1 cellular context compared by ENCODE assay signal in the genomic region with DNA sequence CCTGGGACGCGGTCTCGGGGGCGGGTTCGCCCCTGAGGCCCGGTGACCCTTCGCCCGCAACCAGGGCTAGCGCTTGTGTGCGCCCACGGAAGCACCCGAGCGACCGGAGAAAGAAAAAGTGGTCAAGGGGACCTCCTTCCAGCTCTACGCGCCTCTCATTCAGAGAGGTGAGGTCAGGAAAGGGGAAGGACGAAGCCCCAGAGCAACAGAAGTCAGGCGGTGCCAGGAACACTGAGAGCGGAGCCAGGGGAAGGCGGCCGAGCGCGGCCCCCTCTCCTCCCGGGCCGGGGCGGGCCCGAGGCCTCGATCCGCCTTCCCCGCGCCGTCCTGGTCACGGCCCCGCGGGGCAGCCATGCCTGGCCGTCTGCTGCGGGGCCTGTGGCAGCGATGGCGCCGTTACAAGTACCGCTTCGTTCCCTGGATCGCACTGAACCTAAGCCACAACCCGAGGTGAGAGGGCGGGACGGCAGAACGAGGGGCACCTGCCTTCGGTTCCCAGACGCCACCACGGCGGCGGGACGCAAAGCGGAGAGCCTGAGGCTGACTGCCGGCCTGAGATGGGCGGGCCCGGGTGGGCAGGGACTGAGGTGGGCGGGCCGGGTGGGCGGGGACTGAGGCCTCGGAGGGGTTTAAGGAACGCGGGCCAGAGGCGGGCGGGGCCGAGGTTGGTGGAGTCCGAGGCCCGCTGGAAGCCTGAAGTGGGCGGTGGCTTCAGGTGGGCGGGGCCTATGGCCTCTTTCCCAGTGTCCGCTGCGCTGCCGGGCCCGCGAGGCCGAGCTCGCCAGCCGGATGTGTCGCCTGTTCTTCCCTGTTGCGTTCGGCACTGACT.
A peak's percentile ranks its signal among the peaks of the same experiment; 100 is the strongest.
TF ChIP-seq lines count a peak whose summit lies in the region.

A gene with protein sequence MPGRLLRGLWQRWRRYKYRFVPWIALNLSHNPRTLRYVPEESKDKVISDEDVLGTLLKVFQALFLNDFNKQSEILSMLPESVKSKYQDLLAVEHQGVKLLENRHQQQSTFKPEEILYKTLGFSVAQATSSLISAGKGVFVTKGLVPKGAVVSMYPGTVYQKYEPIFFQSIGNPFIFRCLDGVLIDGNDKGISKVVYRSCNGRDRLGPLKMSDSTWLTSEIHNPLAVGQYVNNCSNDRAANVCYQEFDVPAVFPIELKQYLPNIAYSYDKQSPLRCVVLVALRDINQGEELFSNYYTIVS (plus strand): TSS at position 303 of the 829 bp plus-strand sequence. CDS start 50 bp downstream, at position 353.

TF ChIP-seq in HepG2, 621 proteins besides CTCF, POLR2A, EP300 and RAD21 (continued from another document and continues in another):
- TF ChIP-seq, protein P1, sequence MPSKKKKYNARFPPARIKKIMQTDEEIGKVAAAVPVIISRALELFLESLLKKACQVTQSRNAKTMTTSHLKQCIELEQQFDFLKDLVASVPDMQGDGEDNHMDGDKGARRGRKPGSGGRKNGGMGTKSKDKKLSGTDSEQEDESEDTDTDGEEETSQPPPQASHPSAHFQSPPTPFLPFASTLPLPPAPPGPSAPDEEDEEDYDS (CRISPR knock-in tag; IDR thresholded peaks at IDR 0.05), result peak; percentile 75
- TF ChIP-seq ZNF569 (CRISPR knock-in tag; IDR thresholded peaks at IDR 0.05; ENCODE audit: borderline replicate concordance) (no peak), NR3C1 (CRISPR knock-in tag; IDR thresholded peaks at IDR 0.05) (no peak), TBL1XR1 (IDR thresholded peaks at IDR 0.05; ENCODE audit: borderline replicate concordance, low read length, partially characterized antibody) (no peak), ZSCAN21 (CRISPR knock-in tag; IDR thresholded peaks at IDR 0.05; ENCODE audit: borderline replicate concordance) (peak; percentile 55; the same call in 1 of the 2 replicates), FOXK2 (IDR thresholded peaks at IDR 0.05) (no peak), TBX3 (IDR thresholded peaks at IDR 0.05; ENCODE audit: borderline replicate concordance) (no peak), ZNF644 (CRISPR knock-in tag; IDR thresholded peaks at IDR 0.05; ENCODE audit: low read depth) (no peak), NFYC (CRISPR knock-in tag; IDR thresholded peaks at IDR 0.05) (no peak; the same call in 1 of the 2 replicates), FOXM1 (CRISPR knock-in tag; IDR thresholded peaks at IDR 0.05) (no peak), ZNF552 (CRISPR knock-in tag; IDR thresholded peaks at IDR 0.05; ENCODE audit: borderline replicate concordance) (0 out of 2 replicates have a peak, but pooled peaks have one; percentile 52), ZNF543 (CRISPR knock-in tag; IDR thresholded peaks at IDR 0.05) (no peak; the same call in 1 of the 2 replicates), BORCS8-MEF2B (CRISPR knock-in tag; IDR thresholded peaks at IDR 0.05) (peak; percentile 9; the same call in 1 of the 2 replicates), ZFP62 (CRISPR knock-in tag; IDR thresholded peaks at IDR 0.05) (no peak), KLF6 (CRISPR knock-in tag; IDR thresholded peaks at IDR 0.05) (peak; percentile 62), SALL1 (CRISPR knock-in tag; IDR thresholded peaks at IDR 0.05) (peak; percentile 50), RELA (CRISPR knock-in tag; IDR thresholded peaks at IDR 0.05) (no peak), TAF1 (CRISPR knock-in tag; IDR thresholded peaks at IDR 0.05) (peak; percentile 84), PCBP2 (optimal IDR thresholded peaks at IDR 0.05; ENCODE audit: low read depth, low read length, poor library complexity, severe bottlenecking) (no peak), ZFY (CRISPR knock-in tag; IDR thresholded peaks at IDR 0.05) (peak; percentile 95), THAP11 (CRISPR knock-in tag; IDR thresholded peaks at IDR 0.05) (peak; percentile 49), HNRNPL (IDR thresholded peaks at IDR 0.05; ENCODE audit: low read depth, low read length) (0 out of 2 replicates have a peak, but pooled peaks have one; percentile 23), MAFG (CRISPR knock-in tag; IDR thresholded peaks at IDR 0.05) (no peak), GFI1 (CRISPR knock-in tag; IDR thresholded peaks at IDR 0.05; ENCODE audit: borderline replicate concordance) (peak; percentile 6; the same call in 1 of the 2 replicates), NFIB (CRISPR knock-in tag; IDR thresholded peaks at IDR 0.05; ENCODE audit: borderline replicate concordance) (no peak), NFYB (CRISPR knock-in tag; IDR thresholded peaks at IDR 0.05) (no peak; the same call in 1 of the 2 replicates), MAZ (IDR thresholded peaks at IDR 0.05; ENCODE audit: borderline replicate concordance, low read depth, low read length) (no peak; the same call in none of the 2 replicates), MAZ (CRISPR knock-in tag; IDR thresholded peaks at IDR 0.05; ENCODE audit: low read depth) (no peak; the same call in none of the 2 replicates)
- TF ChIP-seq, protein P2, sequence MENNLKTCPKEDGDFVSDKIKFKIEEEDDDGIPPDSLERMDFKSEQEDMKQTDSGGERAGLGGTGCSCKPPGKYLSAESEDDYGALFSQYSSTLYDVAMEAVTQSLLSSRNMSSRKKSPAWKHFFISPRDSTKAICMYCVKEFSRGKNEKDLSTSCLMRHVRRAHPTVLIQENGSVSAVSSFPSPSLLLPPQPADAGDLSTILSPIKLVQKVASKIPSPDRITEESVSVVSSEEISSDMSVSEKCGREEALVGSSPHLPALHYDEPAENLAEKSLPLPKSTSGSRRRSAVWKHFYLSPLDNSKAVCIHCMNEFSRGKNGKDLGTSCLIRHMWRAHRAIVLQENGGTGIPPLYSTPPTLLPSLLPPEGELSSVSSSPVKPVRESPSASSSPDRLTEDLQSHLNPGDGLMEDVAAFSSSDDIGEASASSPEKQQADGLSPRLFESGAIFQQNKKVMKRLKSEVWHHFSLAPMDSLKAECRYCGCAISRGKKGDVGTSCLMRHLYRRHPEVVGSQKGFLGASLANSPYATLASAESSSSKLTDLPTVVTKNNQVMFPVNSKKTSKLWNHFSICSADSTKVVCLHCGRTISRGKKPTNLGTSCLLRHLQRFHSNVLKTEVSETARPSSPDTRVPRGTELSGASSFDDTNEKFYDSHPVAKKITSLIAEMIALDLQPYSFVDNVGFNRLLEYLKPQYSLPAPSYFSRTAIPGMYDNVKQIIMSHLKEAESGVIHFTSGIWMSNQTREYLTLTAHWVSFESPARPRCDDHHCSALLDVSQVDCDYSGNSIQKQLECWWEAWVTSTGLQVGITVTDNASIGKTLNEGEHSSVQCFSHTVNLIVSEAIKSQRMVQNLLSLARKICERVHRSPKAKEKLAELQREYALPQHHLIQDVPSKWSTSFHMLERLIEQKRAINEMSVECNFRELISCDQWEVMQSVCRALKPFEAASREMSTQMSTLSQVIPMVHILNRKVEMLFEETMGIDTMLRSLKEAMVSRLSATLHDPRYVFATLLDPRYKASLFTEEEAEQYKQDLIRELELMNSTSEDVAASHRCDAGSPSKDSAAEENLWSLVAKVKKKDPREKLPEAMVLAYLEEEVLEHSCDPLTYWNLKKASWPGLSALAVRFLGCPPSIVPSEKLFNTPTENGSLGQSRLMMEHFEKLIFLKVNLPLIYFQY (CRISPR knock-in tag; IDR thresholded peaks at IDR 0.05; ENCODE audit: borderline replicate concordance), result peak; percentile 82
- TF ChIP-seq, protein P3, sequence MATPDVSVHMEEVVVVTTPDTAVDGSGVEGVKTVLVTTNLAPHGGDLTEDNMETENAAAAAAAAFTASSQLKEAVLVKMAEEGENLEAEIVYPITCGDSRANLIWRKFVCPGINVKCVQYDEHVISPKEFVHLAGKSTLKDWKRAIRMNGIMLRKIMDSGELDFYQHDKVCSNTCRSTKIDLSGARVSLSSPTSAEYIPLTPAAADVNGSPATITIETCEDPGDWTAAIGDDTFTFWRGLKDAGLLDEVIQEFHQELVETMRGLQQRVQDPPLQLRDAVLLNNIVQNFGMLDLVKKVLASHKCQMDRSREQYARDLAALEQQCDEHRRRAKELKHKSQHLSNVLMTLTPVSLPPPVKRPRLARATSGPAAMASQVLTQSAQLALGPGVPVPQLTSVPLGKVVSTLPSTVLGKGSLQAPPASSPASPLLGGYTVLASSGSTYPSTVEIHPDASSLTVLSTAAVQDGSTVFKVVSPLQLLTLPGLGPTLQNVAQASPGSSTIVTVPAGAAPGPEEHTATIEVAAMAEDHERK (CRISPR knock-in tag; IDR thresholded peaks at IDR 0.05; ENCODE audit: low read depth), result no peak
- TF ChIP-seq, protein P4, sequence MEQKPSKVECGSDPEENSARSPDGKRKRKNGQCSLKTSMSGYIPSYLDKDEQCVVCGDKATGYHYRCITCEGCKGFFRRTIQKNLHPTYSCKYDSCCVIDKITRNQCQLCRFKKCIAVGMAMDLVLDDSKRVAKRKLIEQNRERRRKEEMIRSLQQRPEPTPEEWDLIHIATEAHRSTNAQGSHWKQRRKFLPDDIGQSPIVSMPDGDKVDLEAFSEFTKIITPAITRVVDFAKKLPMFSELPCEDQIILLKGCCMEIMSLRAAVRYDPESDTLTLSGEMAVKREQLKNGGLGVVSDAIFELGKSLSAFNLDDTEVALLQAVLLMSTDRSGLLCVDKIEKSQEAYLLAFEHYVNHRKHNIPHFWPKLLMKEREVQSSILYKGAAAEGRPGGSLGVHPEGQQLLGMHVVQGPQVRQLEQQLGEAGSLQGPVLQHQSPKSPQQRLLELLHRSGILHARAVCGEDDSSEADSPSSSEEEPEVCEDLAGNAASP (CRISPR knock-in tag; IDR thresholded peaks at IDR 0.05; ENCODE audit: borderline replicate concordance), result 0 out of 2 replicates have a peak, but pooled peaks have one; percentile 25
- TF ChIP-seq, protein P5, sequence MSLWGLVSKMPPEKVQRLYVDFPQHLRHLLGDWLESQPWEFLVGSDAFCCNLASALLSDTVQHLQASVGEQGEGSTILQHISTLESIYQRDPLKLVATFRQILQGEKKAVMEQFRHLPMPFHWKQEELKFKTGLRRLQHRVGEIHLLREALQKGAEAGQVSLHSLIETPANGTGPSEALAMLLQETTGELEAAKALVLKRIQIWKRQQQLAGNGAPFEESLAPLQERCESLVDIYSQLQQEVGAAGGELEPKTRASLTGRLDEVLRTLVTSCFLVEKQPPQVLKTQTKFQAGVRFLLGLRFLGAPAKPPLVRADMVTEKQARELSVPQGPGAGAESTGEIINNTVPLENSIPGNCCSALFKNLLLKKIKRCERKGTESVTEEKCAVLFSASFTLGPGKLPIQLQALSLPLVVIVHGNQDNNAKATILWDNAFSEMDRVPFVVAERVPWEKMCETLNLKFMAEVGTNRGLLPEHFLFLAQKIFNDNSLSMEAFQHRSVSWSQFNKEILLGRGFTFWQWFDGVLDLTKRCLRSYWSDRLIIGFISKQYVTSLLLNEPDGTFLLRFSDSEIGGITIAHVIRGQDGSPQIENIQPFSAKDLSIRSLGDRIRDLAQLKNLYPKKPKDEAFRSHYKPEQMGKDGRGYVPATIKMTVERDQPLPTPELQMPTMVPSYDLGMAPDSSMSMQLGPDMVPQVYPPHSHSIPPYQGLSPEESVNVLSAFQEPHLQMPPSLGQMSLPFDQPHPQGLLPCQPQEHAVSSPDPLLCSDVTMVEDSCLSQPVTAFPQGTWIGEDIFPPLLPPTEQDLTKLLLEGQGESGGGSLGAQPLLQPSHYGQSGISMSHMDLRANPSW (CRISPR knock-in tag; IDR thresholded peaks at IDR 0.05; ENCODE audit: borderline replicate concordance), result no peak
- TF ChIP-seq, protein P6, sequence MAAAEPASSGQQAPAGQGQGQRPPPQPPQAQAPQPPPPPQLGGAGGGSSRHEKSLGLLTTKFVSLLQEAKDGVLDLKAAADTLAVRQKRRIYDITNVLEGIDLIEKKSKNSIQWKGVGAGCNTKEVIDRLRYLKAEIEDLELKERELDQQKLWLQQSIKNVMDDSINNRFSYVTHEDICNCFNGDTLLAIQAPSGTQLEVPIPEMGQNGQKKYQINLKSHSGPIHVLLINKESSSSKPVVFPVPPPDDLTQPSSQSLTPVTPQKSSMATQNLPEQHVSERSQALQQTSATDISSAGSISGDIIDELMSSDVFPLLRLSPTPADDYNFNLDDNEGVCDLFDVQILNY (CRISPR knock-in tag; conservative IDR thresholded peaks at IDR 0.05), result no peak
- TF ChIP-seq, protein P7, sequence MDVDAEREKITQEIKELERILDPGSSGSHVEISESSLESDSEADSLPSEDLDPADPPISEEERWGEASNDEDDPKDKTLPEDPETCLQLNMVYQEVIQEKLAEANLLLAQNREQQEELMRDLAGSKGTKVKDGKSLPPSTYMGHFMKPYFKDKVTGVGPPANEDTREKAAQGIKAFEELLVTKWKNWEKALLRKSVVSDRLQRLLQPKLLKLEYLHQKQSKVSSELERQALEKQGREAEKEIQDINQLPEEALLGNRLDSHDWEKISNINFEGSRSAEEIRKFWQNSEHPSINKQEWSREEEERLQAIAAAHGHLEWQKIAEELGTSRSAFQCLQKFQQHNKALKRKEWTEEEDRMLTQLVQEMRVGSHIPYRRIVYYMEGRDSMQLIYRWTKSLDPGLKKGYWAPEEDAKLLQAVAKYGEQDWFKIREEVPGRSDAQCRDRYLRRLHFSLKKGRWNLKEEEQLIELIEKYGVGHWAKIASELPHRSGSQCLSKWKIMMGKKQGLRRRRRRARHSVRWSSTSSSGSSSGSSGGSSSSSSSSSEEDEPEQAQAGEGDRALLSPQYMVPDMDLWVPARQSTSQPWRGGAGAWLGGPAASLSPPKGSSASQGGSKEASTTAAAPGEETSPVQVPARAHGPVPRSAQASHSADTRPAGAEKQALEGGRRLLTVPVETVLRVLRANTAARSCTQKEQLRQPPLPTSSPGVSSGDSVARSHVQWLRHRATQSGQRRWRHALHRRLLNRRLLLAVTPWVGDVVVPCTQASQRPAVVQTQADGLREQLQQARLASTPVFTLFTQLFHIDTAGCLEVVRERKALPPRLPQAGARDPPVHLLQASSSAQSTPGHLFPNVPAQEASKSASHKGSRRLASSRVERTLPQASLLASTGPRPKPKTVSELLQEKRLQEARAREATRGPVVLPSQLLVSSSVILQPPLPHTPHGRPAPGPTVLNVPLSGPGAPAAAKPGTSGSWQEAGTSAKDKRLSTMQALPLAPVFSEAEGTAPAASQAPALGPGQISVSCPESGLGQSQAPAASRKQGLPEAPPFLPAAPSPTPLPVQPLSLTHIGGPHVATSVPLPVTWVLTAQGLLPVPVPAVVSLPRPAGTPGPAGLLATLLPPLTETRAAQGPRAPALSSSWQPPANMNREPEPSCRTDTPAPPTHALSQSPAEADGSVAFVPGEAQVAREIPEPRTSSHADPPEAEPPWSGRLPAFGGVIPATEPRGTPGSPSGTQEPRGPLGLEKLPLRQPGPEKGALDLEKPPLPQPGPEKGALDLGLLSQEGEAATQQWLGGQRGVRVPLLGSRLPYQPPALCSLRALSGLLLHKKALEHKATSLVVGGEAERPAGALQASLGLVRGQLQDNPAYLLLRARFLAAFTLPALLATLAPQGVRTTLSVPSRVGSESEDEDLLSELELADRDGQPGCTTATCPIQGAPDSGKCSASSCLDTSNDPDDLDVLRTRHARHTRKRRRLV (CRISPR knock-in tag; IDR thresholded peaks at IDR 0.05), result no peak
- TF ChIP-seq, protein P8, sequence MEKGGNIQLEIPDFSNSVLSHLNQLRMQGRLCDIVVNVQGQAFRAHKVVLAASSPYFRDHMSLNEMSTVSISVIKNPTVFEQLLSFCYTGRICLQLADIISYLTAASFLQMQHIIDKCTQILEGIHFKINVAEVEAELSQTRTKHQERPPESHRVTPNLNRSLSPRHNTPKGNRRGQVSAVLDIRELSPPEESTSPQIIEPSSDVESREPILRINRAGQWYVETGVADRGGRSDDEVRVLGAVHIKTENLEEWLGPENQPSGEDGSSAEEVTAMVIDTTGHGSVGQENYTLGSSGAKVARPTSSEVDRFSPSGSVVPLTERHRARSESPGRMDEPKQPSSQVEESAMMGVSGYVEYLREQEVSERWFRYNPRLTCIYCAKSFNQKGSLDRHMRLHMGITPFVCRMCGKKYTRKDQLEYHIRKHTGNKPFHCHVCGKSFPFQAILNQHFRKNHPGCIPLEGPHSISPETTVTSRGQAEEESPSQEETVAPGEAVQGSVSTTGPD (CRISPR knock-in tag; IDR thresholded peaks at IDR 0.05), result no peak
- TF ChIP-seq, protein P9, sequence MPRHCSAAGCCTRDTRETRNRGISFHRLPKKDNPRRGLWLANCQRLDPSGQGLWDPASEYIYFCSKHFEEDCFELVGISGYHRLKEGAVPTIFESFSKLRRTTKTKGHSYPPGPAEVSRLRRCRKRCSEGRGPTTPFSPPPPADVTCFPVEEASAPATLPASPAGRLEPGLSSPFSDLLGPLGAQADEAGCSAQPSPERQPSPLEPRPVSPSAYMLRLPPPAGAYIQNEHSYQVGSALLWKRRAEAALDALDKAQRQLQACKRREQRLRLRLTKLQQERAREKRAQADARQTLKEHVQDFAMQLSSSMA (CRISPR knock-in tag; IDR thresholded peaks at IDR 0.05), result no peak
